In genomic region chr2:168652997-168653906, GRCh38 we compare ENCODE assay signal across 14 cellular contexts.
DNase-seq lines count a peak whose midpoint lies in the region; FAIRE-seq and TF ChIP-seq lines count a peak whose summit lies in the region.
"Had no signal": no experiment of that assay in that cellular context is flagged by ENCODE, and none has a peak within 500 bp of the region (broad histone marks: within the 10 kb centered on the region; RNA-seq: fewer than 3 reads in every experiment).

No MANE protein-coding gene starts in this region.

- peak; percentile 12 for FAIRE-seq in GM18507 (lab: Jason Lieb, UNC)

- H4K20me1 ChIP-seq in hepatocyte (ENCODE audit: insufficient read depth, poor library complexity, severe bottlenecking) = peaks cover 4% of the 10 kb centered on the region

- no peaks in the 10 kb centered on the region for H3K27me3 ChIP-seq in hepatocyte
- no peaks in the 10 kb centered on the region for H3K27me3 ChIP-seq in esophagus squamous epithelium
- H3K27me3 ChIP-seq: Peyer's patch had no signal

- no peaks in the 10 kb centered on the region for H3K27me3 Mint-ChIP-seq in osteocyte (ENCODE audit: unreplicated experiment)

- H3K9me2 ChIP-seq in hepatocyte (replicated peaks; ENCODE audit: insufficient read depth) = no peaks in the 10 kb centered on the region

- no peaks in the 10 kb centered on the region for H3K9me3 Mint-ChIP-seq in osteocyte (ENCODE audit: unreplicated experiment)

- peak overlapping the region; percentile 4 for H3K27ac Mint-ChIP-seq in osteocyte (ENCODE audit: unreplicated experiment)

- H3K4me3 ChIP-seq in hepatocyte = no peak overlapping the region
- no peak overlapping the region for H3K4me3 ChIP-seq in esophagus squamous epithelium
- H3K4me3 ChIP-seq: GM23248, Peyer's patch had no signal

- no peaks in the 10 kb centered on the region for H3K36me3 ChIP-seq in hepatocyte (replicated peaks; ENCODE audit: insufficient read depth, low read depth)
- H3K36me3 ChIP-seq in esophagus squamous epithelium = no peaks in the 10 kb centered on the region
- H3K36me3 ChIP-seq: Peyer's patch had no signal

- H3K4me1 Mint-ChIP-seq in osteocyte (ENCODE audit: unreplicated experiment) = peaks cover 6% of the 10 kb centered on the region

- H3K79me2 ChIP-seq in hepatocyte = peaks cover 38% of the 10 kb centered on the region

- 59% methylated on average over 3 of the region's 3 CpGs for WGBS in hepatocyte (ENCODE audit: low lambda C conversion rate, missing lambda C conversion rate)
- WGBS in esophagus squamous epithelium, 2 donors = 70 to 75% methylated on average over 3 of the region's 3 CpGs

- no peak overlapping the region for H2AFZ ChIP-seq in hepatocyte
- H2AFZ ChIP-seq: GM23248 had no signal

- TF ChIP-seq POLR2A in esophagus squamous epithelium (IDR thresholded peaks at IDR 0.05) = no peak

- H3K4me1 ChIP-seq in hepatocyte (ENCODE audit: insufficient read depth) (peaks cover 21% of the 10 kb centered on the region), esophagus squamous epithelium (peaks cover 0 to 18% (median 0%) of the 10 kb centered on the region in 3 donors)

- H3K27ac ChIP-seq in hepatocyte = peak overlapping the region; percentile 3
- no peak overlapping the region for H3K27ac ChIP-seq in esophagus squamous epithelium
- H3K27ac ChIP-seq: C4-2B, GM23248 had no signal

- TF ChIP-seq CTCF in hepatocyte (IDR thresholded peaks at IDR 0.05; ENCODE audit: poor library complexity) (no peak), osteocyte (IDR thresholded peaks at IDR 0.05) (no peak), esophagus squamous epithelium (IDR thresholded peaks at IDR 0.05) (no peak)

- H3K36me3 Mint-ChIP-seq in osteocyte (ENCODE audit: unreplicated experiment) = no peaks in the 10 kb centered on the region

- no peak overlapping the region for H3K4me3 Mint-ChIP-seq in osteocyte (ENCODE audit: unreplicated experiment)

- DNase-seq in GM18507 (ENCODE audit: extremely low spot score, insufficient read length, low read depth) = no peak
- DNase-seq in SK-N-DZ (ENCODE audit: low spot score) = peak; percentile 23
- DNase-seq in hepatocyte (ENCODE audit: low spot score) = no peak
- no peak for DNase-seq in osteocyte (ENCODE audit: extremely low spot score, unreplicated experiment)
- DNase-seq in esophagus squamous epithelium (lab: John Stamatoyannopoulos, UW) = no peak
- no peak for DNase-seq in posterior vena cava (ENCODE audit: low spot score)
- no peak for DNase-seq in NOMO-1 treated with DMSO at 0.1 percent for 48 hours (lab: John Stamatoyannopoulos, UW; ENCODE audit: unreplicated experiment)
- DNase-seq: GM23248, KG1, NCI-H1436 treated with DMSO at 0.1 percent for 48 hours, NCI-H2081, NCI-H510A treated with DMSO at 0.1 percent for 48 hours, Peyer's patch had no signal

- intact Hi-C loops in esophagus squamous epithelium (cut with DNase I) (no loop called here), posterior vena cava (cut with DNase I) (loop anchor here in 1 of 2 donors (5.0 kb wide), 1 partner anchor 1371 kb away; no protein-coding TSS in a partner anchor)

- no peak overlapping the region for H3K4me2 ChIP-seq in hepatocyte

- H3K9me3 ChIP-seq in hepatocyte (ENCODE audit: low read depth) (no peaks in the 10 kb centered on the region), esophagus squamous epithelium (no peaks in the 10 kb centered on the region)
- H3K9me3 ChIP-seq: Peyer's patch had no signal
